11 cellular contexts compared by ENCODE assay signal in the genomic region with DNA sequence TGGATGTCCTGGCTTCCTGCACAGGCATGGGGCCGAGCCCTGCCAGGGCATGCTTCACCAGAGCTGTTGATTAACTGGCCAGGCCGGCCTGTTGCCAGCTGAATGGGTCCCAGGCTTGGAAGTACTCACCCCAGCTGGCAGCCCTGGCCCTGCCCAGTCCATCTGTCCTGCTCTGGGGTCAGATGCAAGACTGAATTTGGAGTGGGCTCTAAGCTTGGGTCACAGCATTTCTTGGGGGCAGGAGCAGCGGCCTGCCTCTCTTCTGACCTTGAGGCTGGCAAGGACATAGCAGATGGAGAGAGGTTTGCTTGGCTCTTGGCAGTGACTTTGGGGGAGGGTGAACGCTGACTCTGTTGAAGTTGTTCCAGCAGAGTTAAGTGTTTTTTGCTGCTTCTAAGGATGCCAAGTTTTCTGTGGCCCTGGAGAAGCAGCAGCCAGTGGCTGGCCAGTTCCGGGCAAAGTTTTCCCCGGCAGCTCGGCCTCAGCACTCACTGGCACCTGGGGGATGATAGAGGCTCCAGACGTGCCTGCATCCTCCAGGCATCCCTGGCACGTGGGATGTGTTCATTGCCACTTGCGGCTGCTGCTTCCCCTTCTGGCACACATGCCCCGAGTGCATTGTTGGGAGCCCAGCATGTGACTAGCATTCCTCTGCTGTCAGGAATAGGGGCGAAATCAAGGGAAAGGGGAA. TPM values are rescaled to one million over a fixed set of nuclear protein-coding genes. Genes with fewer than 3 reads are reported as not detected.
DNase-seq lines count a peak whose midpoint lies in the region; ATAC-seq and TF ChIP-seq lines count a peak whose summit lies in the region.
"Had no signal": no experiment of that assay in that cellular context is flagged by ENCODE, and none has a peak within 500 bp of the region (broad histone marks: within the 10 kb centered on the region; RNA-seq: fewer than 3 reads in every experiment).

No MANE protein-coding gene starts in this region.

- H4K20me1 ChIP-seq in DND-41 (ENCODE audit: insufficient read depth, low read length) = peaks cover 21% of the 10 kb centered on the region

- H3K9me3 ChIP-seq in DND-41 (ENCODE audit: insufficient read depth, low read length, severe bottlenecking) = no peaks in the 10 kb centered on the region
- no peaks in the 10 kb centered on the region for H3K9me3 ChIP-seq in Peyer's patch

- peaks cover 13% of the 10 kb centered on the region; the same call in 1 of the 2 replicates for H3K79me2 ChIP-seq in DND-41 (ENCODE audit: insufficient read depth, low read length)

- TF ChIP-seq POLR2A in Peyer's patch (IDR thresholded peaks at IDR 0.05) = no peak

- peaks cover 37% of the 10 kb centered on the region; the same call in 1 of the 2 replicates for H3K36me3 ChIP-seq in DND-41 (ENCODE audit: insufficient read depth, low read length)
- peaks cover 0 to 14% (median 0%) of the 10 kb centered on the region in 3 donors for H3K36me3 ChIP-seq in Peyer's patch

- H3K27me3 ChIP-seq in DND-41 (ENCODE audit: insufficient read depth, low read length, poor library complexity) (no peaks in the 10 kb centered on the region), Peyer's patch (no peaks in the 10 kb centered on the region)

- H3K9ac ChIP-seq in DND-41 (ENCODE audit: low read depth, low read length) = no peak overlapping the region

- H3K27ac ChIP-seq in DND-41 (ENCODE audit: low read length) = peak overlapping the region; percentile 43
- H3K27ac ChIP-seq in Peyer's patch = peak overlapping the region in 1 of 4 donors; percentile 52
- H3K27ac ChIP-seq: SK-N-MC had no signal

- no peak for TF ChIP-seq CTCF in DND-41 (IDR thresholded peaks at IDR 0.05; ENCODE audit: borderline replicate concordance, extremely low read depth, low read length, poor library complexity, severe bottlenecking)
- no peak for TF ChIP-seq CTCF in Peyer's patch (IDR thresholded peaks at IDR 0.05)

- intact Hi-C loops in left colon (cut with DNase I, micrococcal nuclease) (no loop called here), sciatic nerve (cut with DNase I) (no loop called here)

- ATAC-seq in DND-41 (ENCODE audit: insufficient read depth, low read depth) (no peak), left colon (peak; percentile 31), sciatic nerve (peak; percentile 32), HG03571 (IDR thresholded peaks at IDR 0.05; ENCODE audit: unreplicated experiment) (no peak)

- H3K4me3 ChIP-seq in DND-41 (ENCODE audit: low read depth in 1 of 2, low read length in 2 of 2) (no peak overlapping the region), Peyer's patch (no peak overlapping the region)
- H3K4me3 ChIP-seq: SK-N-MC had no signal

- peaks cover 24% of the 10 kb centered on the region for H3K4me1 ChIP-seq in DND-41 (ENCODE audit: insufficient read depth, low read length)
- H3K4me1 ChIP-seq in Peyer's patch = peaks cover 0 to 14% (median 0%) of the 10 kb centered on the region in 4 donors

- DNase-seq in DND-41 = no peak
- DNase-seq in cerebellum (ENCODE audit: low spot score) = peak; percentile 81
- DNase-seq in left colon = peak in 1 of 2 donors; percentile 42
- no peak for DNase-seq in sciatic nerve (ENCODE audit: low spot score)
- DNase-seq in NCI-H1436 (lab: John Stamatoyannopoulos, UW) = no peak
- DNase-seq in AG08396 (ENCODE audit: low spot score) = no peak
- DNase-seq in Peyer's patch = no peak
- DNase-seq: IMR-90; stimulated activated naive CD4-positive, alpha-beta T cell had no signal

- no peak overlapping the region for H2AFZ ChIP-seq in DND-41 (ENCODE audit: low read depth, low read length)

- H3K4me2 ChIP-seq in DND-41 (ENCODE audit: insufficient read depth, low read length) = no peak overlapping the region

RNA-seq across cellular contexts. Expression of a gene that starts 22.9 kb away (rescaled TPM):
- total RNA-seq in cerebellum = 8.9 TPM
- 10 to 100 TPM; 34.7 to 37.7 TPM for total RNA-seq in left colon
- 27.8 TPM for total RNA-seq in sciatic nerve
- total RNA-seq in Peyer's patch = 10 to 100 TPM; 13.7 to 63.5 (median 19.4) TPM

Comparison
In these comparisons a context has a peak if more than half of its experiments do, and no peak if none do; other contexts are left out.
1. ATAC-seq: peak in left colon (single experiment) and sciatic nerve (single experiment); none in DND-41 (single experiment) and HG03571 (single experiment).